Comparison of ENCODE assay signal across 1 cellular context in the genomic region with DNA sequence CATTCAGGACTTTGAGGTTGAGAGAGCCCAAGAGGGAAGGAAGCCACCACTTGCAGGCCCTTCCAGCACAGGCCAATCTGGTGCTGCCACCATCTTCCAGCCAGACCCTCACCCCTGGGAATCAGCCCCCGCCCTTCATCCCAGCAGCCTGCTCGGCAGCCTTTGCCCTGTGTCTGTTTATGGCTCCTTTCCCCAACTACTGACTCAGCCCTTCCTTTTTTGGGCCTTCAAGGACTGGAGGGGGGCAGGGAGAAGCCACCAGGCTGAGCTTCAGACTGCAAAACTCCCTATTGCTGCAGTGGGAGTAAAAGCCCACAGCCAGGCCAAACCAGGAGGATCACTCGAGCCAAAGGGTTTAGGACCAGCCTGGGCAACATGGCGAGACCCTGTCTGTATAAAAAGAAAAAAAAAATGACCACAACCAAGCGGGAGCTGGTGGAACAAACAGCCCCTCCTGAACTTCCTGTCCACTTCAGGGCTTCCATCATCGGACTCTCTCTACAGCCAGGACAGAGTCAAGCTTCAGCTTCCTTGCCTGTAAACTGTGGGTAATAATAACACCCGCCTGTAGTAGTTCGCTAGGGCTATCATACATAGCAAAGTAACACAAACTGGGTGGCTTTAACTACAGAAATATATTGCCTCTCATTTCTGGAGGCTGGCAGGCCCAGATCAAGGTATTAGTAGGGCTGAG.
TF ChIP-seq lines count a peak whose summit lies in the region.

No MANE protein-coding gene starts in this region.

TF ChIP-seq in IMR-90, 13 proteins besides CTCF, POLR2A, EP300 and RAD21 (continued from another document):
- TF ChIP-seq, protein P1, sequence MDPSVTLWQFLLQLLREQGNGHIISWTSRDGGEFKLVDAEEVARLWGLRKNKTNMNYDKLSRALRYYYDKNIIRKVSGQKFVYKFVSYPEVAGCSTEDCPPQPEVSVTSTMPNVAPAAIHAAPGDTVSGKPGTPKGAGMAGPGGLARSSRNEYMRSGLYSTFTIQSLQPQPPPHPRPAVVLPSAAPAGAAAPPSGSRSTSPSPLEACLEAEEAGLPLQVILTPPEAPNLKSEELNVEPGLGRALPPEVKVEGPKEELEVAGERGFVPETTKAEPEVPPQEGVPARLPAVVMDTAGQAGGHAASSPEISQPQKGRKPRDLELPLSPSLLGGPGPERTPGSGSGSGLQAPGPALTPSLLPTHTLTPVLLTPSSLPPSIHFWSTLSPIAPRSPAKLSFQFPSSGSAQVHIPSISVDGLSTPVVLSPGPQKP (IDR thresholded peaks at IDR 0.05; ENCODE audit: borderline replicate concordance, low read depth, low read length): no peak
